In the genomic region with DNA sequence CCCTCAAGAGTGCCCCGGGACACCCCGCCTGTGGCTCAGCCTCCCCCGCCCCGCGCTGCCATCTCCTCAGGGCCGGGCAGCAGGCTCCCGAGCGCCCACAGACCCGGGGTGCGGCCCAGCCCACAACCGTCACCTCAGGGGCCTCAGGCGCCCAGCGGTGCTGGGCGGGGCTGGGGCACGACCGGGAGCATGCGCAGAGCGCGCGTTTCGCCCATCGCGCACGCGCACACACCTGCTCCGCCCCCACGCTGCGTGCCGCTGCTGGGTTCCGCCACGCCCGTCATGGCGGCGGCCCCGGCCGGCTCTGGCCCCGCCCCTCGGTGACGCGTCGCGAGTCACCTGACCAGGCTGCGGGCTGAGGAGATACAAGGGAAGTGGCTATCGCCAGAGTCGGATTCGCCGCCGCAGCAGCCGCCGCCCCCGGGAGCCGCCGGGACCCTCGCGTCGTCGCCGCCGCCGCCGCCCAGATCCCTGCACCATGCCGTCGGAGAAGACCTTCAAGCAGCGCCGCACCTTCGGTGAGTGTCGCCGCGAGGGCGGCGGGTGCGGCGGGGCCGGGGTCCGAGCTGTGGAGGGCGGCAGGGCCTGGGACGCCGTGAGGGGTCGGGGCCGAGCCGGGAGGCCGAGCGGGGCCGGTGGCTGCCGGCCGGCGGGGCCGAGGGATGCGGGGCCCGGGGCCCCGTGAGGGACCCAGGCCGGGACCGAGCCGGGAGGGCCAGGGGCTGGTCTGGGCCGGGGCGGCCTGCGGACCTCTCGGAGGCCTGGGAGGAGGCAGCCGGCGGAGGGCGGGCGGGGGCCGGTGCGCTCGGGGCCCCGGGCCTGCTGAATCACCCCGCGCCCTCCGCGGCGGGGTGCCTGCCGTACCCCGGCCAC, we compare ENCODE assay signal across 1 cellular context.
TF ChIP-seq lines count a peak whose summit lies in the region.

A gene (plus strand): TSS at position 387 of the 873 bp plus-strand sequence. CDS start 92 bp downstream, at position 479.

TF ChIP-seq in K562, 482 proteins besides CTCF, POLR2A, EP300 and RAD21 (continued from another document and continues in another):
- TF ChIP-seq MECOM (CRISPR knock-in tag; IDR thresholded peaks at IDR 0.05) (no peak), ZNF79 (CRISPR knock-in tag; IDR thresholded peaks at IDR 0.05; ENCODE audit: low read depth) (no peak), CSDE1 (IDR thresholded peaks at IDR 0.05) (peak in 1 of 2 experiments; percentile 80; a peak in 1 of 4 replicates), CHD1 (IDR thresholded peaks at IDR 0.05; ENCODE audit: low read length) (peak; percentile 48), HEY1 (CRISPR knock-in tag; IDR thresholded peaks at IDR 0.05; ENCODE audit: borderline replicate concordance) (no peak), MCM5 (IDR thresholded peaks at IDR 0.05; ENCODE audit: low read depth) (no peak), TBL1XR1 (IDR thresholded peaks at IDR 0.05; ENCODE audit: low read length in 2 of 2) (0 out of 4 replicates have a peak, but pooled peaks of 1 of the 2 experiments have one; percentile 22), BRD4 (IDR thresholded peaks at IDR 0.05) (no peak), HSF4 (CRISPR knock-in tag; IDR thresholded peaks at IDR 0.05; ENCODE audit: borderline replicate concordance) (no peak), SIX5 (IDR thresholded peaks at IDR 0.05; ENCODE audit: borderline replicate concordance in 1 of 2, insufficient read depth in 1 of 2, low read depth in 1 of 2, low read length in 2 of 2) (peak; percentile 69 to 72; a peak in 3 of 4 replicates), ARHGAP35 (IDR thresholded peaks at IDR 0.05; ENCODE audit: partially characterized antibody) (no peak), EHMT2 (IDR thresholded peaks at IDR 0.05) (no peak), POLR2B (IDR thresholded peaks at IDR 0.05; ENCODE audit: low read depth, partially characterized antibody) (peak; percentile 73), ZKSCAN3 (CRISPR knock-in tag; IDR thresholded peaks at IDR 0.05) (no peak), ZC3H11A (IDR thresholded peaks at IDR 0.05; ENCODE audit: low read depth, low read length) (no peak), RBM39 (optimal IDR thresholded peaks at IDR 0.05; ENCODE audit: low read depth, low read length) (no peak), COPS2 (conservative IDR thresholded peaks at IDR 0.05) (no peak), NONO (IDR thresholded peaks at IDR 0.05; ENCODE audit: low read depth in 2 of 2, low read length in 1 of 2) (peak in 1 of 2 experiments; percentile 88), EWSR1 (IDR thresholded peaks at IDR 0.05; ENCODE audit: borderline replicate concordance, low read depth, partially characterized antibody) (no peak), ZNF263 (CRISPR knock-in tag; IDR thresholded peaks at IDR 0.05; ENCODE audit: borderline replicate concordance) (0 out of 2 replicates have a peak, but pooled peaks have one; percentile 23), CTBP1 (IDR thresholded peaks at IDR 0.05; ENCODE audit: borderline replicate concordance) (peak; percentile 74; the same call in 1 of the 2 replicates), NFATC3 (IDR thresholded peaks at IDR 0.05) (no peak), ASH1L (IDR thresholded peaks at IDR 0.05; ENCODE audit: borderline replicate concordance, low read depth, partially characterized antibody) (no peak), RFX5 (IDR thresholded peaks at IDR 0.05; ENCODE audit: low read depth, low read length) (no peak), KLF13 (tag; IDR thresholded peaks at IDR 0.05; ENCODE audit: borderline replicate concordance, low read depth) (peak; percentile 34; the same call in 1 of the 2 replicates), GATAD2B (IDR thresholded peaks at IDR 0.05; ENCODE audit: borderline replicate concordance) (peak; percentile 86), KAT2B (IDR thresholded peaks at IDR 0.05; ENCODE audit: low read depth, low read length) (no peak), ZNF76 (CRISPR knock-in tag; IDR thresholded peaks at IDR 0.05; ENCODE audit: borderline replicate concordance) (0 out of 2 replicates have a peak, but pooled peaks have one; percentile 10), POU5F1 (IDR thresholded peaks at IDR 0.05; ENCODE audit: borderline replicate concordance, low read depth, low read length, partially characterized antibody) (peak; percentile 89), ZNF707 (CRISPR knock-in tag; conservative IDR thresholded peaks at IDR 0.05) (no peak), ZSCAN29 (IDR thresholded peaks at IDR 0.05) (no peak), SIN3A (IDR thresholded peaks at IDR 0.05; ENCODE audit: borderline replicate concordance in 2 of 2, control insufficient read depth in 1 of 2, low read depth in 2 of 2, low read length in 2 of 2) (peak; percentile 65 to 88; a peak in 2 of 4 replicates), PPARD (CRISPR knock-in tag; IDR thresholded peaks at IDR 0.05) (no peak), SMARCA5 (IDR thresholded peaks at IDR 0.05) (no peak), POLR2H (tag; IDR thresholded peaks at IDR 0.05; ENCODE audit: low read depth) (peak; percentile 88), MAFG (tag; conservative IDR thresholded peaks at IDR 0.05) (no peak)
- TF ChIP-seq, protein P1, sequence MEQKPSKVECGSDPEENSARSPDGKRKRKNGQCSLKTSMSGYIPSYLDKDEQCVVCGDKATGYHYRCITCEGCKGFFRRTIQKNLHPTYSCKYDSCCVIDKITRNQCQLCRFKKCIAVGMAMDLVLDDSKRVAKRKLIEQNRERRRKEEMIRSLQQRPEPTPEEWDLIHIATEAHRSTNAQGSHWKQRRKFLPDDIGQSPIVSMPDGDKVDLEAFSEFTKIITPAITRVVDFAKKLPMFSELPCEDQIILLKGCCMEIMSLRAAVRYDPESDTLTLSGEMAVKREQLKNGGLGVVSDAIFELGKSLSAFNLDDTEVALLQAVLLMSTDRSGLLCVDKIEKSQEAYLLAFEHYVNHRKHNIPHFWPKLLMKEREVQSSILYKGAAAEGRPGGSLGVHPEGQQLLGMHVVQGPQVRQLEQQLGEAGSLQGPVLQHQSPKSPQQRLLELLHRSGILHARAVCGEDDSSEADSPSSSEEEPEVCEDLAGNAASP (IDR thresholded peaks at IDR 0.05) = no peak
- TF ChIP-seq, protein P2, sequence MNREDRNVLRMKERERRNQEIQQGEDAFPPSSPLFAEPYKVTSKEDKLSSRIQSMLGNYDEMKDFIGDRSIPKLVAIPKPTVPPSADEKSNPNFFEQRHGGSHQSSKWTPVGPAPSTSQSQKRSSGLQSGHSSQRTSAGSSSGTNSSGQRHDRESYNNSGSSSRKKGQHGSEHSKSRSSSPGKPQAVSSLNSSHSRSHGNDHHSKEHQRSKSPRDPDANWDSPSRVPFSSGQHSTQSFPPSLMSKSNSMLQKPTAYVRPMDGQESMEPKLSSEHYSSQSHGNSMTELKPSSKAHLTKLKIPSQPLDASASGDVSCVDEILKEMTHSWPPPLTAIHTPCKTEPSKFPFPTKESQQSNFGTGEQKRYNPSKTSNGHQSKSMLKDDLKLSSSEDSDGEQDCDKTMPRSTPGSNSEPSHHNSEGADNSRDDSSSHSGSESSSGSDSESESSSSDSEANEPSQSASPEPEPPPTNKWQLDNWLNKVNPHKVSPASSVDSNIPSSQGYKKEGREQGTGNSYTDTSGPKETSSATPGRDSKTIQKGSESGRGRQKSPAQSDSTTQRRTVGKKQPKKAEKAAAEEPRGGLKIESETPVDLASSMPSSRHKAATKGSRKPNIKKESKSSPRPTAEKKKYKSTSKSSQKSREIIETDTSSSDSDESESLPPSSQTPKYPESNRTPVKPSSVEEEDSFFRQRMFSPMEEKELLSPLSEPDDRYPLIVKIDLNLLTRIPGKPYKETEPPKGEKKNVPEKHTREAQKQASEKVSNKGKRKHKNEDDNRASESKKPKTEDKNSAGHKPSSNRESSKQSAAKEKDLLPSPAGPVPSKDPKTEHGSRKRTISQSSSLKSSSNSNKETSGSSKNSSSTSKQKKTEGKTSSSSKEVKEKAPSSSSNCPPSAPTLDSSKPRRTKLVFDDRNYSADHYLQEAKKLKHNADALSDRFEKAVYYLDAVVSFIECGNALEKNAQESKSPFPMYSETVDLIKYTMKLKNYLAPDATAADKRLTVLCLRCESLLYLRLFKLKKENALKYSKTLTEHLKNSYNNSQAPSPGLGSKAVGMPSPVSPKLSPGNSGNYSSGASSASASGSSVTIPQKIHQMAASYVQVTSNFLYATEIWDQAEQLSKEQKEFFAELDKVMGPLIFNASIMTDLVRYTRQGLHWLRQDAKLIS (CRISPR knock-in tag; IDR thresholded peaks at IDR 0.05) = peak; percentile 82
- TF ChIP-seq, protein P3, sequence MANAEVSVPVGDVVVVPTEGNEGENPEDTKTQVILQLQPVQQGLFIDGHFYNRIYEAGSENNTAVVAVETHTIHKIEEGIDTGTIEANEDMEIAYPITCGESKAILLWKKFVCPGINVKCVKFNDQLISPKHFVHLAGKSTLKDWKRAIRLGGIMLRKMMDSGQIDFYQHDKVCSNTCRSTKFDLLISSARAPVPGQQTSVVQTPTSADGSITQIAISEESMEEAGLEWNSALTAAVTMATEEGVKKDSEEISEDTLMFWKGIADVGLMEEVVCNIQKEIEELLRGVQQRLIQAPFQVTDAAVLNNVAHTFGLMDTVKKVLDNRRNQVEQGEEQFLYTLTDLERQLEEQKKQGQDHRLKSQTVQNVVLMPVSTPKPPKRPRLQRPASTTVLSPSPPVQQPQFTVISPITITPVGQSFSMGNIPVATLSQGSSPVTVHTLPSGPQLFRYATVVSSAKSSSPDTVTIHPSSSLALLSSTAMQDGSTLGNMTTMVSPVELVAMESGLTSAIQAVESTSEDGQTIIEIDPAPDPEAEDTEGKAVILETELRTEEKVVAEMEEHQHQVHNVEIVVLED (CRISPR knock-in tag; IDR thresholded peaks at IDR 0.05) = peak; percentile 95
- TF ChIP-seq, protein P4, sequence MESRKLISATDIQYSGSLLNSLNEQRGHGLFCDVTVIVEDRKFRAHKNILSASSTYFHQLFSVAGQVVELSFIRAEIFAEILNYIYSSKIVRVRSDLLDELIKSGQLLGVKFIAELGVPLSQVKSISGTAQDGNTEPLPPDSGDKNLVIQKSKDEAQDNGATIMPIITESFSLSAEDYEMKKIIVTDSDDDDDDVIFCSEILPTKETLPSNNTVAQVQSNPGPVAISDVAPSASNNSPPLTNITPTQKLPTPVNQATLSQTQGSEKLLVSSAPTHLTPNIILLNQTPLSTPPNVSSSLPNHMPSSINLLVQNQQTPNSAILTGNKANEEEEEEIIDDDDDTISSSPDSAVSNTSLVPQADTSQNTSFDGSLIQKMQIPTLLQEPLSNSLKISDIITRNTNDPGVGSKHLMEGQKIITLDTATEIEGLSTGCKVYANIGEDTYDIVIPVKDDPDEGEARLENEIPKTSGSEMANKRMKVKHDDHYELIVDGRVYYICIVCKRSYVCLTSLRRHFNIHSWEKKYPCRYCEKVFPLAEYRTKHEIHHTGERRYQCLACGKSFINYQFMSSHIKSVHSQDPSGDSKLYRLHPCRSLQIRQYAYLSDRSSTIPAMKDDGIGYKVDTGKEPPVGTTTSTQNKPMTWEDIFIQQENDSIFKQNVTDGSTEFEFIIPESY (CRISPR knock-in tag; IDR thresholded peaks at IDR 0.05) = no peak
- TF ChIP-seq, protein P5, sequence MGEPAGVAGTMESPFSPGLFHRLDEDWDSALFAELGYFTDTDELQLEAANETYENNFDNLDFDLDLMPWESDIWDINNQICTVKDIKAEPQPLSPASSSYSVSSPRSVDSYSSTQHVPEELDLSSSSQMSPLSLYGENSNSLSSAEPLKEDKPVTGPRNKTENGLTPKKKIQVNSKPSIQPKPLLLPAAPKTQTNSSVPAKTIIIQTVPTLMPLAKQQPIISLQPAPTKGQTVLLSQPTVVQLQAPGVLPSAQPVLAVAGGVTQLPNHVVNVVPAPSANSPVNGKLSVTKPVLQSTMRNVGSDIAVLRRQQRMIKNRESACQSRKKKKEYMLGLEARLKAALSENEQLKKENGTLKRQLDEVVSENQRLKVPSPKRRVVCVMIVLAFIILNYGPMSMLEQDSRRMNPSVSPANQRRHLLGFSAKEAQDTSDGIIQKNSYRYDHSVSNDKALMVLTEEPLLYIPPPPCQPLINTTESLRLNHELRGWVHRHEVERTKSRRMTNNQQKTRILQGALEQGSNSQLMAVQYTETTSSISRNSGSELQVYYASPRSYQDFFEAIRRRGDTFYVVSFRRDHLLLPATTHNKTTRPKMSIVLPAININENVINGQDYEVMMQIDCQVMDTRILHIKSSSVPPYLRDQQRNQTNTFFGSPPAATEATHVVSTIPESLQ (CRISPR knock-in tag; IDR thresholded peaks at IDR 0.05) = 0 out of 2 replicates have a peak, but pooled peaks have one; percentile 1
- TF ChIP-seq, protein P6, sequence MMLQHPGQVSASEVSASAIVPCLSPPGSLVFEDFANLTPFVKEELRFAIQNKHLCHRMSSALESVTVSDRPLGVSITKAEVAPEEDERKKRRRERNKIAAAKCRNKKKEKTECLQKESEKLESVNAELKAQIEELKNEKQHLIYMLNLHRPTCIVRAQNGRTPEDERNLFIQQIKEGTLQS (IDR thresholded peaks at IDR 0.05) = 0 out of 2 replicates have a peak, but pooled peaks have one; percentile 9
- TF ChIP-seq, protein P6 (CRISPR knock-in tag; conservative IDR thresholded peaks at IDR 0.05) = peak; percentile 92
- TF ChIP-seq, protein P7, sequence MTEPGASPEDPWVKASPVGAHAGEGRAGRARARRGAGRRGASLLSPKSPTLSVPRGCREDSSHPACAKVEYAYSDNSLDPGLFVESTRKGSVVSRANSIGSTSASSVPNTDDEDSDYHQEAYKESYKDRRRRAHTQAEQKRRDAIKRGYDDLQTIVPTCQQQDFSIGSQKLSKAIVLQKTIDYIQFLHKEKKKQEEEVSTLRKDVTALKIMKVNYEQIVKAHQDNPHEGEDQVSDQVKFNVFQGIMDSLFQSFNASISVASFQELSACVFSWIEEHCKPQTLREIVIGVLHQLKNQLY (CRISPR knock-in tag; conservative IDR thresholded peaks at IDR 0.05) = no peak
- TF ChIP-seq, protein P8, sequence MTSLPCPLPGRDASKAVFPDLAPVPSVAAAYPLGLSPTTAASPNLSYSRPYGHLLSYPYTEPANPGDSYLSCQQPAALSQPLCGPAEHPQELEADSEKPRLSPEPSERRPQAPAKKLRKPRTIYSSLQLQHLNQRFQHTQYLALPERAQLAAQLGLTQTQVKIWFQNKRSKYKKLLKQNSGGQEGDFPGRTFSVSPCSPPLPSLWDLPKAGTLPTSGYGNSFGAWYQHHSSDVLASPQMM (CRISPR knock-in tag; IDR thresholded peaks at IDR 0.05) = no peak
- TF ChIP-seq, protein P9, sequence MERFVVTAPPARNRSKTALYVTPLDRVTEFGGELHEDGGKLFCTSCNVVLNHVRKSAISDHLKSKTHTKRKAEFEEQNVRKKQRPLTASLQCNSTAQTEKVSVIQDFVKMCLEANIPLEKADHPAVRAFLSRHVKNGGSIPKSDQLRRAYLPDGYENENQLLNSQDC (CRISPR knock-in tag; IDR thresholded peaks at IDR 0.05) = peak; percentile 72; the same call in 1 of the 2 replicates
- TF ChIP-seq, protein P10, sequence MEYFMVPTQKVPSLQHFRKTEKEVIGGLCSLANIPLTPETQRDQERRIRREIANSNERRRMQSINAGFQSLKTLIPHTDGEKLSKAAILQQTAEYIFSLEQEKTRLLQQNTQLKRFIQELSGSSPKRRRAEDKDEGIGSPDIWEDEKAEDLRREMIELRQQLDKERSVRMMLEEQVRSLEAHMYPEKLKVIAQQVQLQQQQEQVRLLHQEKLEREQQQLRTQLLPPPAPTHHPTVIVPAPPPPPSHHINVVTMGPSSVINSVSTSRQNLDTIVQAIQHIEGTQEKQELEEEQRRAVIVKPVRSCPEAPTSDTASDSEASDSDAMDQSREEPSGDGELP (CRISPR knock-in tag; IDR thresholded peaks at IDR 0.05; ENCODE audit: borderline replicate concordance) = peak; percentile 79
- TF ChIP-seq, protein P11, sequence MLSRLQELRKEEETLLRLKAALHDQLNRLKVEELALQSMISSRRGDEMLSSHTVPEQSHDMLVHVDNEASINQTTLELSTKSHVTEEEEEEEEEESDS (CRISPR knock-in tag; IDR thresholded peaks at IDR 0.05) = no peak
